In genomic region chr20:40230486-40230885, GRCh38 we compare ENCODE assay signal across 36 cellular contexts.
"Had no signal": no experiment of that assay in that cellular context is flagged by ENCODE, and none has a peak within 500 bp of the region (broad histone marks: within the 10 kb centered on the region; RNA-seq: fewer than 3 reads in every experiment).

No MANE protein-coding gene starts in this region.

- DNase-seq: Karpas-422, Kasumi-1, MG63, MM.1S, MV-4-11, NCI-H1048, NCI-H1092, NCI-H1092 treated with DMSO at 0.1 percent for 48 hours, NCI-H1105, NCI-H1105 treated with DMSO at 0.1 percent for 48 hours, NCI-H1417, NCI-H1417 treated with DMSO at 0.1 percent for 48 hours, NCI-H1436, NCI-H1436 treated with DMSO at 0.1 percent for 48 hours, NCI-H146, NCI-H1694, NCI-H1694 treated with DMSO at 0.1 percent for 48 hours, NCI-H187, NCI-H187 treated with DMSO at 0.1 percent for 48 hours, NCI-H1930, NCI-H2029, NCI-H2029 treated with DMSO at 0.1 percent for 48 hours, NCI-H2081, NCI-H2081 treated with DMSO at 0.1 percent for 48 hours, NCI-H2107, NCI-H2171, NCI-H2171 treated with DMSO at 0.1 percent for 48 hours, NCI-H2227 treated with DMSO at 0.1 percent for 48 hours, NCI-H226, NCI-H345, NCI-H446, NCI-H446 treated with DMSO at 0.1 percent for 48 hours, NCI-H510A, NCI-H510A treated with DMSO at 0.1 percent for 48 hours, NCI-H524 had no signal

- H3K9me3 ChIP-seq: MG63 had no signal

- H3K9ac ChIP-seq: KMS-11 had no signal

- H3K36me3 ChIP-seq: MG63 had no signal

- H3K27ac ChIP-seq: KMS-11 had no signal

- H3K4me3 ChIP-seq: MG63 had no signal
